In genomic region chr2:27379383-27379839, GRCh38 we compare ENCODE assay signal across 8 cellular contexts. TPM values are rescaled to one million over a fixed set of nuclear protein-coding genes. Genes with fewer than 3 reads are reported as not detected.
A peak's percentile ranks its signal among the peaks of the same experiment; 100 is the strongest.
DNase-seq lines count a peak whose midpoint lies in the region; ATAC-seq and TF ChIP-seq lines count a peak whose summit lies in the region.

No MANE protein-coding gene starts in this region.

- H3K9me3 ChIP-seq in CD4-positive, CD25-positive, alpha-beta regulatory T cell (ENCODE audit: control insufficient read depth in 2 of 2, low read length in 2 of 2): no peaks in the 10 kb centered on the region
- H3K9me3 ChIP-seq in ectodermal cell (ENCODE audit: control insufficient read depth, low read length): no peaks in the 10 kb centered on the region
- H3K9me3 ChIP-seq in neural progenitor cell (ENCODE audit: low read depth): no peaks in the 10 kb centered on the region

- peak overlapping the region; percentile 47 for H3K9ac ChIP-seq in neural progenitor cell

- WGBS in ectodermal cell, 2 experiments: 91 to 95% methylated on average over 1 to 2 of the region's 2 CpGs

- peaks cover 47% of the 10 kb centered on the region for H3F3A ChIP-seq in neural progenitor cell (ENCODE audit: low read depth)

- TF ChIP-seq CTCF in neural progenitor cell (IDR thresholded peaks at IDR 0.05): no peak

- peaks cover 7 to 32% (median 25%) of the 10 kb centered on the region in 4 donors for H3K4me1 Mint-ChIP-seq in CD4-positive, CD25-positive, alpha-beta regulatory T cell
- H3K4me1 Mint-ChIP-seq in neural progenitor cell: peaks cover 24% of the 10 kb centered on the region

- H3K4me1 ChIP-seq in CD4-positive, CD25-positive, alpha-beta regulatory T cell (ENCODE audit: control insufficient read depth, insufficient read depth, low read length, poor library complexity, severe bottlenecking): peaks cover 21% of the 10 kb centered on the region
- H3K4me1 ChIP-seq in ectodermal cell (ENCODE audit: control insufficient read depth, insufficient read depth, low read length) (peaks cover 16% of the 10 kb centered on the region), neural progenitor cell (peaks cover 8% of the 10 kb centered on the region)

- H3K79me2 ChIP-seq in neural progenitor cell (ENCODE audit: low read depth): peaks cover 23% of the 10 kb centered on the region

- peak overlapping the region; percentile 87 to 93 (median 92) for H3K4me3 Mint-ChIP-seq in CD4-positive, CD25-positive, alpha-beta regulatory T cell
- H3K4me3 Mint-ChIP-seq in neural progenitor cell: peak overlapping the region; percentile 96

- H3K27me3 Mint-ChIP-seq in CD4-positive, CD25-positive, alpha-beta regulatory T cell: no peaks in the 10 kb centered on the region
- peaks cover 14% of the 10 kb centered on the region for H3K27me3 Mint-ChIP-seq in neural progenitor cell (ENCODE audit: insufficient read depth, low read depth)

- H4K20me1 ChIP-seq in neural progenitor cell (ENCODE audit: low read depth): no peaks in the 10 kb centered on the region

- peaks cover 64% of the 10 kb centered on the region for H3K36me3 ChIP-seq in CD4-positive, CD25-positive, alpha-beta regulatory T cell (ENCODE audit: control insufficient read depth, insufficient read depth, low read length)
- H3K36me3 ChIP-seq in ectodermal cell (ENCODE audit: control insufficient read depth, insufficient read depth, low read length) (peaks cover 68% of the 10 kb centered on the region), neural progenitor cell (no peaks in the 10 kb centered on the region)

- no peak for DNase-seq in CD4-positive, CD25-positive, alpha-beta regulatory T cell
- peak; percentile 28 for DNase-seq in NAMALWA (ENCODE audit: low spot score)
- DNase-seq in neural progenitor cell (ENCODE audit: low spot score): no peak
- no peak for DNase-seq in dermis blood vessel endothelial cell
- no peak for DNase-seq in inferior parietal cortex (ENCODE audit: extremely low spot score)
- DNase-seq in NCI-H2081 (lab: John Stamatoyannopoulos, UW): no peak
- DNase-seq in AML-193 (lab: John Stamatoyannopoulos, UW): no peak

- H3K4me3 ChIP-seq in CD4-positive, CD25-positive, alpha-beta regulatory T cell (ENCODE audit: low read depth, low read length): peak overlapping the region; percentile 67
- H3K4me3 ChIP-seq in ectodermal cell (ENCODE audit: insufficient read depth, low read depth, low read length): peak overlapping the region; percentile 83
- peak overlapping the region; percentile 61 for H3K4me3 ChIP-seq in neural progenitor cell

- H3K27ac ChIP-seq in CD4-positive, CD25-positive, alpha-beta regulatory T cell (ENCODE audit: insufficient read depth, low read length, poor library complexity, severe bottlenecking): peak overlapping the region; percentile 88
- no peak overlapping the region for H3K27ac ChIP-seq in ectodermal cell (ENCODE audit: insufficient read depth, low read depth, low read length, poor library complexity, severe bottlenecking)
- H3K27ac ChIP-seq in neural progenitor cell: peak overlapping the region; percentile 95

- no peak overlapping the region for H2AFZ ChIP-seq in neural progenitor cell (replicated peaks)

- peak overlapping the region; percentile 84 for H3K4me2 ChIP-seq in neural progenitor cell

- H3K27me3 ChIP-seq in CD4-positive, CD25-positive, alpha-beta regulatory T cell (ENCODE audit: control insufficient read depth, insufficient read depth, low read length): no peaks in the 10 kb centered on the region
- H3K27me3 ChIP-seq in ectodermal cell (ENCODE audit: control insufficient read depth, insufficient read depth, low read length, poor library complexity, severe bottlenecking) (no peaks in the 10 kb centered on the region), neural progenitor cell (no peaks in the 10 kb centered on the region)

- ATAC-seq in CD4-positive, CD25-positive, alpha-beta regulatory T cell (ENCODE audit: low read depth in 2 of 2): no peak

- H3K9me3 Mint-ChIP-seq in CD4-positive, CD25-positive, alpha-beta regulatory T cell: no peaks in the 10 kb centered on the region
- no peaks in the 10 kb centered on the region for H3K9me3 Mint-ChIP-seq in neural progenitor cell

- peak overlapping the region; percentile 88 to 97 (median 93) for H3K27ac Mint-ChIP-seq in CD4-positive, CD25-positive, alpha-beta regulatory T cell
- peak overlapping the region; percentile 94 for H3K27ac Mint-ChIP-seq in neural progenitor cell

- peaks cover 29% of the 10 kb centered on the region for H3K36me3 Mint-ChIP-seq in CD4-positive, CD25-positive, alpha-beta regulatory T cell
- peaks cover 28% of the 10 kb centered on the region for H3K36me3 Mint-ChIP-seq in neural progenitor cell

RNA-seq across cellular contexts. Expression of gene ZNF513, which starts 1.1 kb away (rescaled TPM):
- 20.9 TPM for total RNA-seq in CD4-positive, CD25-positive, alpha-beta regulatory T cell
- 1 to 10 TPM; 1.4 to 4.9 (median 3.5) TPM for polyA plus RNA-seq in CD4-positive, CD25-positive, alpha-beta regulatory T cell
- 30.7 TPM for polyA plus RNA-seq in ectodermal cell (2013, experiment 1 of 4)
- 34.7 TPM for polyA plus RNA-seq in ectodermal cell (2013, experiment 2 of 4)
- polyA plus RNA-seq in ectodermal cell (2013, experiment 3 of 4): 27.8 TPM
- polyA plus RNA-seq in ectodermal cell (2013, experiment 4 of 4): 30.9 TPM
- total RNA-seq in neural progenitor cell (ENCODE audit: low replicate concordance) (6.1 and 23.2 TPM in 2 replicates), dermis blood vessel endothelial cell (8.0 and 9.3 TPM in 2 replicates)

RNA-seq across cellular contexts. Expression of gene SNX17, which starts 9.0 kb away (rescaled TPM):
- 85.5 TPM for total RNA-seq in CD4-positive, CD25-positive, alpha-beta regulatory T cell
- polyA plus RNA-seq in CD4-positive, CD25-positive, alpha-beta regulatory T cell: 100 to 1,000 TPM; 224 to 262 (median 243) TPM
- polyA plus RNA-seq in ectodermal cell (2013, experiment 1 of 4): 83.8 TPM
- polyA plus RNA-seq in ectodermal cell (2013, experiment 2 of 4): 92.4 TPM
- polyA plus RNA-seq in ectodermal cell (2013, experiment 3 of 4): 65.9 TPM
- 75.7 TPM for polyA plus RNA-seq in ectodermal cell (2013, experiment 4 of 4)
- 65.2 and 92.6 TPM in 2 replicates for total RNA-seq in neural progenitor cell (ENCODE audit: low replicate concordance)
- total RNA-seq in dermis blood vessel endothelial cell: 143 and 158 TPM in 2 replicates

RNA-seq across cellular contexts. Expression of gene EIF2B4, which starts 9.3 kb away (rescaled TPM):
- total RNA-seq in CD4-positive, CD25-positive, alpha-beta regulatory T cell: 33.2 TPM
- polyA plus RNA-seq in CD4-positive, CD25-positive, alpha-beta regulatory T cell: 10 to 100 TPM; 27.3 to 38.8 (median 34.5) TPM
- polyA plus RNA-seq in ectodermal cell (2013, experiment 1 of 4): 64.2 TPM
- polyA plus RNA-seq in ectodermal cell (2013, experiment 2 of 4): 65.0 TPM
- 51.2 TPM for polyA plus RNA-seq in ectodermal cell (2013, experiment 3 of 4)
- polyA plus RNA-seq in ectodermal cell (2013, experiment 4 of 4): 60.3 TPM
- total RNA-seq in neural progenitor cell (ENCODE audit: low replicate concordance) (25.5 and 38.2 TPM in 2 replicates), dermis blood vessel endothelial cell (27.1 and 29.3 TPM in 2 replicates)

RNA-seq across cellular contexts. Expression of gene GTF3C2, which starts 22.8 kb away (rescaled TPM):
- 52.8 TPM for total RNA-seq in CD4-positive, CD25-positive, alpha-beta regulatory T cell
- polyA plus RNA-seq in CD4-positive, CD25-positive, alpha-beta regulatory T cell: 10 to 100 TPM; 27.5 to 45.8 (median 35.3) TPM
- polyA plus RNA-seq in ectodermal cell (2013, experiment 1 of 4): 115 TPM
- polyA plus RNA-seq in ectodermal cell (2013, experiment 2 of 4): 115 TPM
- polyA plus RNA-seq in ectodermal cell (2013, experiment 3 of 4): 78.5 TPM
- polyA plus RNA-seq in ectodermal cell (2013, experiment 4 of 4): 97.4 TPM
- total RNA-seq in neural progenitor cell (ENCODE audit: low replicate concordance) (57.3 and 73.9 TPM in 2 replicates), dermis blood vessel endothelial cell (26.7 and 37.4 TPM in 2 replicates)

RNA-seq across cellular contexts. Expression of gene PPM1G, which starts 30.0 kb away (rescaled TPM):
- 73.7 TPM for total RNA-seq in CD4-positive, CD25-positive, alpha-beta regulatory T cell
- 100 to 1,000 TPM; 116 to 144 (median 118) TPM for polyA plus RNA-seq in CD4-positive, CD25-positive, alpha-beta regulatory T cell
- 144 TPM for polyA plus RNA-seq in ectodermal cell (2013, experiment 1 of 4)
- polyA plus RNA-seq in ectodermal cell (2013, experiment 2 of 4): 138 TPM
- 111 TPM for polyA plus RNA-seq in ectodermal cell (2013, experiment 3 of 4)
- polyA plus RNA-seq in ectodermal cell (2013, experiment 4 of 4): 120 TPM
- 114 and 116 TPM in 2 replicates for total RNA-seq in neural progenitor cell (ENCODE audit: low replicate concordance)
- total RNA-seq in dermis blood vessel endothelial cell: 109 and 164 TPM in 2 replicates
